In the genomic region with DNA sequence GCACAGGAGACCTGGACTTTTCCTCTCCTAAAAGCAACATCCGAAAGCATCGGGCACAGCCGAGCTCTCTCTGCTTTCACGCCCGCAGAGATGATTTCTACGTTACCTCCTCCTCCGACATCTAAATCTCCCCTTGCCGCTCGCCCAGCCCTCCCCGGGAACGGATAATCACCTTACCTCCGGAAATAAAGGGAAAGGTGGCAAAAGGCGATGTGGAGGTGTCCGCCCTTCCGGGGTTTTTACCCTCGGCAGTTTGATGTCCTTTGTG, we compare ENCODE assay signal across 8 cellular contexts. TPM values are rescaled to one million over a fixed set of nuclear protein-coding genes. Genes with fewer than 3 reads are reported as not detected.
DNase-seq lines count a peak whose midpoint lies in the region; ATAC-seq and TF ChIP-seq lines count a peak whose summit lies in the region.

No MANE protein-coding gene starts in this region.

- H3K9me3 ChIP-seq in heart left ventricle (no peaks in the 10 kb centered on the region), skeletal muscle tissue (ENCODE audit: control insufficient read depth in 3 of 3, low read length in 3 of 3) (no peaks in the 10 kb centered on the region)

- H3K27ac ChIP-seq in RWPE1: peak overlapping the region; percentile 96
- peak overlapping the region; percentile 47 to 91 (median 78) for H3K27ac ChIP-seq in heart left ventricle
- peak overlapping the region; percentile 49 for H3K27ac ChIP-seq in skeletal muscle tissue (ENCODE audit: low read depth, low read length)

- no peak for TF ChIP-seq POLR2A in heart left ventricle (IDR thresholded peaks at IDR 0.05)

- DNase-seq in DMS79 (lab: John Stamatoyannopoulos, UW) (peak; percentile 60), DMS79 treated with DMSO at 0.1 percent for 48 hours (lab: John Stamatoyannopoulos, UW) (no peak), RWPE1 (ENCODE audit: low spot score) (peak; percentile 38), heart left ventricle (no peak), OCI-M1 (lab: John Stamatoyannopoulos, UW) (no peak), NCI-H1930 (lab: John Stamatoyannopoulos, UW) (no peak)

- no peaks in the 10 kb centered on the region for H3K36me3 ChIP-seq in heart left ventricle
- no peaks in the 10 kb centered on the region for H3K36me3 ChIP-seq in skeletal muscle tissue (ENCODE audit: control insufficient read depth in 3 of 3, insufficient read depth in 3 of 3, low read length in 3 of 3)

- WGBS in heart left ventricle, 4 donors: 0 to 1% (median 1%) methylated on average over 8 to 16 of the region's 16 CpGs

- H3K4me1 ChIP-seq in heart left ventricle: peaks cover 0 to 65% (median 22%) of the 10 kb centered on the region in 12 donors
- H3K4me1 ChIP-seq in skeletal muscle tissue (ENCODE audit: control insufficient read depth in 3 of 3, insufficient read depth in 3 of 3, low read length in 3 of 3): peaks cover 15 to 32% (median 22%) of the 10 kb centered on the region in 3 donors

- ATAC-seq in heart left ventricle (peak in 2 of 4 donors; percentile 1), GM18511 (IDR thresholded peaks at IDR 0.05; ENCODE audit: unreplicated experiment) (no peak)

- H3K27me3 ChIP-seq in heart left ventricle (peaks cover 0 to 37% (median 0%) of the 10 kb centered on the region in 9 donors), skeletal muscle tissue (ENCODE audit: control insufficient read depth in 3 of 3, insufficient read depth in 3 of 3, low read length in 3 of 3) (peaks cover 2 to 37% (median 2%) of the 10 kb centered on the region in 3 donors)

- TF ChIP-seq CTCF in RWPE1 (conservative IDR thresholded peaks at IDR 0.05; ENCODE audit: low read depth) (no peak), heart left ventricle (IDR thresholded peaks at IDR 0.05) (no peak)

- POLR2A ChIA-PET in RWPE1 (lab: Yijun Ruan, JAX; ENCODE audit: low non-redundant PET): interaction anchor here (2.1 kb wide), 1 partner anchor 89 kb away, joined by 7 read pairs; no protein-coding TSS in a partner anchor

- peak overlapping the region; percentile 44 to 75 (median 64) for H3K4me3 ChIP-seq in heart left ventricle
- H3K4me3 ChIP-seq in skeletal muscle tissue (ENCODE audit: low read length in 3 of 3): peak overlapping the region; percentile 76 to 92 (median 87)

- intact Hi-C loops in heart left ventricle (cut with DNase I): loop anchor here in 7 of 10 donors (2.0 to 10.0 kb wide), 6 partner anchors 53 to 113 kb away; partner anchors contain the start of gene SLC38A2 (in 1 of the 7)

- CTCF ChIA-PET in RWPE1 (lab: Yijun Ruan, JAX): interaction anchor here (1.6 kb wide), 1 partner anchor 143 kb away, joined by 6 read pairs; no protein-coding TSS in a partner anchor

- peak overlapping the region; percentile 69 to 92 (median 84) for H3K9ac ChIP-seq in skeletal muscle tissue (ENCODE audit: low read depth in 1 of 3, low read length in 3 of 3)

RNA-seq across cellular contexts. Expression of gene SLC38A1, which starts 0.6 kb away (rescaled TPM):
- 100 to 1,000 TPM in 8 of 9 donors, 10 to 100 TPM in 1; 98.4 to 248 (median 157) TPM for total RNA-seq in heart left ventricle
- polyA plus RNA-seq in heart left ventricle: 100 to 1,000 TPM in 1 of 2 donors, 10 to 100 TPM in 1; 41.5 to 250 TPM
- 63.2 TPM for total RNA-seq in skeletal muscle tissue

Comparison
In these comparisons a context has a peak if more than half of its experiments do, and no peak if none do; other contexts are left out.
1. DNase-seq: peak in DMS79 (single experiment) and RWPE1 (single experiment); none in DMS79 treated with DMSO at 0.1 percent for 48 hours (single experiment), heart left ventricle (0 of 5), OCI-M1 (single experiment) and NCI-H1930 (0 of 2).
2. Peak in every context shown above with its lines, with median percentiles within 50 percentile points of each other: H3K27ac ChIP-seq.